8 cellular contexts compared by ENCODE assay signal in the genomic region with DNA sequence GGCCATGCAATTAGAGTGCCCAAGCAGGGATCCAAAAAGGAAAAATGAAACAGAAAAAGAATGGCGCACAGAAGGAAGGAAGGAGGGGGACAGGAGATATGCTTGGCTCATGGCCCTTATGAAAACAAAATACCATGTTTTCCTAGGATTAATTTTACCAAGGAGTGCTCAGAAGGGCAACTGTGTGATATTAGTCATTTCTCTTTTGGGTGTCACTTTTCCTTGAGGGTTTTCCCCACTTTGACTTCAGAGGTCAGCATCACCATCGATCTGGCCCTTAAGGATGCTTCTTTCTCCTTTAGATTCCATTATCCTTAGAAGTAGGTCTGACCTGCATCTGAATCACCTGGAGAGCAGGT. TPM values are rescaled to one million over a fixed set of nuclear protein-coding genes. Genes with fewer than 3 reads are reported as not detected.
DNase-seq lines count a peak whose midpoint lies in the region; ATAC-seq and TF ChIP-seq lines count a peak whose summit lies in the region.

No MANE protein-coding gene starts in this region.

- intact Hi-C loops in left lung (cut with DNase I), result no loop called here

- CTCF ChIA-PET in activated CD8-positive, alpha-beta memory T cell treated with anti-CD3 and anti-CD28 coated beads, Interleukin-2, amount 10 ng/mL, durations not matched to agents 7 days and 5 days (lab: Charles Lee), result interaction anchor here (0.6 to 1.3 kb wide), 3 partner anchors 118 to 292 kb away, joined by 3 to 4 read pairs (median 3); a partner anchor contains a TSS

- H3K9me3 ChIP-seq in left lung, result no peaks in the 10 kb centered on the region
- H3K9me3 ChIP-seq in suprapubic skin, result no peaks in the 10 kb centered on the region

- H3K27ac ChIP-seq in left lung, result peak overlapping the region; percentile 96 to 98
- no peak overlapping the region for H3K27ac ChIP-seq in suprapubic skin

- H3K4me1 Mint-ChIP-seq in activated CD8-positive, alpha-beta memory T cell treated with anti-CD3 and anti-CD28 coated beads, Interleukin-2, amount 10 ng/mL, durations not matched to agents 7 days and 5 days, result peaks cover 58% of the 10 kb centered on the region
- peaks cover 65% of the 10 kb centered on the region for H3K4me1 Mint-ChIP-seq in activated naive CD8-positive, alpha-beta T cell (ENCODE audit: low read depth)

- H3K36me3 ChIP-seq in left lung (peaks cover 0 to 5% of the 10 kb centered on the region in 2 donors), suprapubic skin (peaks cover 7% of the 10 kb centered on the region)

- no peaks in the 10 kb centered on the region for H3K9me3 Mint-ChIP-seq in activated CD8-positive, alpha-beta memory T cell treated with anti-CD3 and anti-CD28 coated beads, Interleukin-2, amount 10 ng/mL, durations not matched to agents 7 days and 5 days (ENCODE audit: low read depth)
- H3K9me3 Mint-ChIP-seq in activated naive CD8-positive, alpha-beta T cell (ENCODE audit: low read depth), result no peaks in the 10 kb centered on the region

- H3K4me3 Mint-ChIP-seq in activated CD8-positive, alpha-beta memory T cell treated with anti-CD3 and anti-CD28 coated beads, Interleukin-2, amount 10 ng/mL, durations not matched to agents 7 days and 5 days, result peak overlapping the region; percentile 96
- H3K4me3 Mint-ChIP-seq in activated naive CD8-positive, alpha-beta T cell, result peak overlapping the region; percentile 99

- peak overlapping the region; percentile 90 for H3K27ac Mint-ChIP-seq in activated CD8-positive, alpha-beta memory T cell treated with anti-CD3 and anti-CD28 coated beads, Interleukin-2, amount 10 ng/mL, durations not matched to agents 7 days and 5 days
- peak overlapping the region; percentile 97 for H3K27ac Mint-ChIP-seq in activated naive CD8-positive, alpha-beta T cell

- ATAC-seq in activated CD8-positive, alpha-beta memory T cell treated with anti-CD3 and anti-CD28 coated beads, Interleukin-2, amount 10 ng/mL, durations not matched to agents 7 days and 5 days, result no peak
- no peak for ATAC-seq in left lung
- no peak for ATAC-seq in HG02938 (IDR thresholded peaks at IDR 0.05; ENCODE audit: unreplicated experiment)
- no peak for ATAC-seq in GM19351 (IDR thresholded peaks at IDR 0.05; ENCODE audit: unreplicated experiment)

- H3K4me3 ChIP-seq in left lung, result peak overlapping the region; percentile 70 to 90
- H3K4me3 ChIP-seq in suprapubic skin, result peak overlapping the region; percentile 78

- no peak for TF ChIP-seq CTCF in left lung (IDR thresholded peaks at IDR 0.05)
- no peak for TF ChIP-seq CTCF in suprapubic skin (IDR thresholded peaks at IDR 0.05)

- no peak for TF ChIP-seq POLR2A in suprapubic skin (IDR thresholded peaks at IDR 0.05)

- peaks cover 43% of the 10 kb centered on the region for H3K36me3 Mint-ChIP-seq in activated CD8-positive, alpha-beta memory T cell treated with anti-CD3 and anti-CD28 coated beads, Interleukin-2, amount 10 ng/mL, durations not matched to agents 7 days and 5 days
- peaks cover 4% of the 10 kb centered on the region for H3K36me3 Mint-ChIP-seq in activated naive CD8-positive, alpha-beta T cell

- DNase-seq in activated CD8-positive, alpha-beta memory T cell treated with anti-CD3 and anti-CD28 coated beads, Interleukin-2, amount 10 ng/mL, durations not matched to agents 7 days and 5 days, result no peak
- DNase-seq in activated CD8-positive, alpha-beta memory T cell treated with anti-CD3 and anti-CD28 coated beads for 24 hours, result no peak
- DNase-seq in left lung (no peak), suprapubic skin (ENCODE audit: low spot score in 2 of 2) (no peak), COLO668 (lab: John Stamatoyannopoulos, UW; ENCODE audit: unreplicated experiment) (no peak)

- H3K27me3 Mint-ChIP-seq in activated CD8-positive, alpha-beta memory T cell treated with anti-CD3 and anti-CD28 coated beads, Interleukin-2, amount 10 ng/mL, durations not matched to agents 7 days and 5 days, result no peaks in the 10 kb centered on the region
- no peaks in the 10 kb centered on the region for H3K27me3 Mint-ChIP-seq in activated naive CD8-positive, alpha-beta T cell

- no peak for TF ChIP-seq EP300 in suprapubic skin (IDR thresholded peaks at IDR 0.05)

- H3K27me3 ChIP-seq in left lung (no peaks in the 10 kb centered on the region), suprapubic skin (no peaks in the 10 kb centered on the region)

- H3K4me1 ChIP-seq in left lung (peaks cover 13 to 62% of the 10 kb centered on the region in 2 donors), suprapubic skin (peaks cover 31% of the 10 kb centered on the region)

- whole genome bisulfite sequencing in suprapubic skin, result 82% methylated on average over 2 of the region's 2 CpGs

RNA-seq across cellular contexts. Expression of a gene that starts 1.4 kb away (rescaled TPM):
- total RNA-seq in activated CD8-positive, alpha-beta memory T cell treated with anti-CD3 and anti-CD28 coated beads, Interleukin-2, amount 10 ng/mL, durations not matched to agents 7 days and 5 days, result 100 to 1,000 TPM; 133 to 194 TPM
- total RNA-seq in left lung, result 100 to 1,000 TPM; 119 to 138 TPM
- 10 to 100 TPM in 2 of 4 donors, 1 to 10 TPM in 2; 5.2 to 34.9 (median 14.5) TPM for total RNA-seq in suprapubic skin
